Comparison of ENCODE assay signal across 9 cellular contexts in the genomic region with DNA sequence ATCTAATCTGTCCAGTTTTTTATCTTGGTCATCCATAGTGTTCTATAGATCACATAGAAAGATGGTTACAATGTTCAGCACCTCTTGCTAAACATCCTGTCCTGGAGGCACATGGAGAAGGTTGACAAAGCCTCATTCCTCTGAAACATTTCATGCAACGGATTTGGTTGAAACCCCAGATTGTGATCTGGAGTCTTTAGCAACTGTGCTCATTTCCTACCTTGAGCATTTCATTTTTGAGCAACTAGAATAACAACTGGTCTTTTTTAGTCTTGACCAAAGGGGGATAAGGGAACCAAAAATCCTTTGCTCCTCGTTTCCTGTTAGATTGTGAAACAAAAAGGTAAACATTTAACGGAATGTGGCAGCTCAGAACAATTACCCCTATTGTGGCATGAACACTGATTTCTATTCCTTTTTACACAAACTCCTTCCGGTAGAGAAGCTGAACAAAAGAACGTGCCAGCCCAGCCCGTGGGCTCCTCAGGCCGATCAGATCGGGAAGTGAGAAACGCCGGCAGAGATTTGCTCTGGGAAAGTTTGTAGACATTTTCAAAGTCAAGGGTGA.
A peak's percentile ranks its signal among the peaks of the same experiment; 100 is the strongest.
DNase-seq lines count a peak whose midpoint lies in the region; ATAC-seq lines count a peak whose summit lies in the region.
"Had no signal": no experiment of that assay in that cellular context is flagged by ENCODE, and none has a peak within 500 bp of the region (broad histone marks: within the 10 kb centered on the region; RNA-seq: fewer than 3 reads in every experiment).

No MANE protein-coding gene starts in this region.

- H3K36me3 ChIP-seq in CD4-positive, alpha-beta memory T cell (ENCODE audit: insufficient read depth, low read length): no peaks in the 10 kb centered on the region
- H3K36me3 ChIP-seq in neuron (ENCODE audit: insufficient read depth, low read length): no peaks in the 10 kb centered on the region

- H2AFZ ChIP-seq in neuron (ENCODE audit: low read depth, low read length): peak overlapping the region; percentile 33

- H3K27ac Mint-ChIP-seq in CD4-positive, alpha-beta memory T cell: peak overlapping the region in 3 of 7 donors; percentile 10 to 43 (median 25)

- H3K27me3 ChIP-seq in CD4-positive, alpha-beta memory T cell (ENCODE audit: insufficient read depth, low read length): no peaks in the 10 kb centered on the region
- peaks cover 2% of the 10 kb centered on the region for H3K27me3 ChIP-seq in neuron (ENCODE audit: insufficient read depth, low read length)

- no peaks in the 10 kb centered on the region for H3K36me3 Mint-ChIP-seq in CD4-positive, alpha-beta memory T cell

- CTCF ChIA-PET in CD4-positive, alpha-beta memory T cell (lab: Charles Lee; ENCODE audit: partially characterized antibody): interaction anchor here (0.6 kb wide), 1 partner anchor 1413 kb away, joined by 5 read pairs; no protein-coding TSS in a partner anchor

- H3K4me1 ChIP-seq in CD4-positive, alpha-beta memory T cell (ENCODE audit: insufficient read depth, low read length): no peaks in the 10 kb centered on the region
- H3K4me1 ChIP-seq in neuron (ENCODE audit: insufficient read depth, low read length): peaks cover 2% of the 10 kb centered on the region

- no peak for DNase-seq in CD4-positive, alpha-beta memory T cell
- DNase-seq in NCI-H69 (lab: John Stamatoyannopoulos, UW) (peak; percentile 12), epithelial cell of prostate (ENCODE audit: low read depth, low spot score) (no peak), posterior vena cava (ENCODE audit: low spot score) (no peak), SHP77 treated with DMSO at 0.1 percent for 48 hours (lab: John Stamatoyannopoulos, UW) (no peak)
- no peak for DNase-seq in stimulated activated CD4-positive, alpha-beta T cell treated with anti-CD3 and anti-CD28 coated beads, Interleukin-1b, Interleukin-23, amount 100 ng/mL, for 48 hours
- DNase-seq: NCI-H1694 had no signal

- H3K4me3 ChIP-seq in CD4-positive, alpha-beta memory T cell (ENCODE audit: low read length in 2 of 2): no peak overlapping the region
- H3K4me3 ChIP-seq in neuron (ENCODE audit: low read length): peak overlapping the region; percentile 2

- ATAC-seq in HG03342 (IDR thresholded peaks at IDR 0.05; ENCODE audit: unreplicated experiment): no peak

- no peaks in the 10 kb centered on the region for H3K9me3 ChIP-seq in CD4-positive, alpha-beta memory T cell (ENCODE audit: control insufficient read depth in 1 of 2, low read length in 2 of 2)
- peaks cover 6% of the 10 kb centered on the region for H3K9me3 ChIP-seq in neuron (ENCODE audit: low read length)

- peak overlapping the region in 5 of 8 donors; percentile 37 to 68 (median 57) for H3K4me3 Mint-ChIP-seq in CD4-positive, alpha-beta memory T cell

- H3K4me1 Mint-ChIP-seq in CD4-positive, alpha-beta memory T cell: peaks cover 8 to 19% (median 10%) of the 10 kb centered on the region in 4 donors

- no peak overlapping the region for H3K27ac ChIP-seq in CD4-positive, alpha-beta memory T cell (ENCODE audit: low read depth, low read length)
- H3K27ac ChIP-seq in epithelial cell of prostate: peak overlapping the region; percentile 87

- peaks cover 0 to 12% (median 3%) of the 10 kb centered on the region in 8 donors for H3K9me3 Mint-ChIP-seq in CD4-positive, alpha-beta memory T cell

- POLR2A ChIA-PET in CD4-positive, alpha-beta memory T cell (lab: Charles Lee; ENCODE audit: partially characterized antibody): no interaction called here

- intact Hi-C loops in CD4-positive, alpha-beta memory T cell (cut with micrococcal nuclease): no loop called here
- intact Hi-C loops in posterior vena cava (cut with DNase I): loop anchor here in 1 of 2 donors (5.0 kb wide), 1 partner anchor 88 kb away; no protein-coding TSS in a partner anchor

- peaks cover 0 to 5% of the 10 kb centered on the region in 2 donors for H3K27me3 Mint-ChIP-seq in CD4-positive, alpha-beta memory T cell
